In the genomic region with DNA sequence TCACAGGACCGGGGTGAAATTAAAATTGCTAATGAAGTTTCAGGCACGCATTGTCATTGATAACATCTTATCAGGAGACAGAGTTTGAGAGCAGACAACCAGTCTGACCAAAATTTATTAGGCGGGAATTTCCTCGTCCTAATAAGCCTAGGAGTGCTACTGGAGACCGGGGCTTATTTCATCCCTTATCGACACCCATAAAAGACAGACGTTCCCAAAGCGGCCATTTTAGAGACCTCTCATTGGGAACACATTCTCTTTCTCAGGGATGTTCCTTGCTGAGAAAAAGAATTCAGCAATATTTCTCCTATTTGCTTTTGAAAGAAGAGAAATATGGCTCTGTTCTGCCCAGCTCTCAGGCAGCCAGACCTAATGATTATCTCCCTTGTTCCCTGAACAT, we compare ENCODE assay signal across 1 cellular context.
TF ChIP-seq lines count a peak whose summit lies in the region.

No MANE protein-coding gene starts in this region.

TF ChIP-seq in HEK293, 187 proteins besides CTCF, POLR2A, EP300 and RAD21:
- TF ChIP-seq, protein P1, sequence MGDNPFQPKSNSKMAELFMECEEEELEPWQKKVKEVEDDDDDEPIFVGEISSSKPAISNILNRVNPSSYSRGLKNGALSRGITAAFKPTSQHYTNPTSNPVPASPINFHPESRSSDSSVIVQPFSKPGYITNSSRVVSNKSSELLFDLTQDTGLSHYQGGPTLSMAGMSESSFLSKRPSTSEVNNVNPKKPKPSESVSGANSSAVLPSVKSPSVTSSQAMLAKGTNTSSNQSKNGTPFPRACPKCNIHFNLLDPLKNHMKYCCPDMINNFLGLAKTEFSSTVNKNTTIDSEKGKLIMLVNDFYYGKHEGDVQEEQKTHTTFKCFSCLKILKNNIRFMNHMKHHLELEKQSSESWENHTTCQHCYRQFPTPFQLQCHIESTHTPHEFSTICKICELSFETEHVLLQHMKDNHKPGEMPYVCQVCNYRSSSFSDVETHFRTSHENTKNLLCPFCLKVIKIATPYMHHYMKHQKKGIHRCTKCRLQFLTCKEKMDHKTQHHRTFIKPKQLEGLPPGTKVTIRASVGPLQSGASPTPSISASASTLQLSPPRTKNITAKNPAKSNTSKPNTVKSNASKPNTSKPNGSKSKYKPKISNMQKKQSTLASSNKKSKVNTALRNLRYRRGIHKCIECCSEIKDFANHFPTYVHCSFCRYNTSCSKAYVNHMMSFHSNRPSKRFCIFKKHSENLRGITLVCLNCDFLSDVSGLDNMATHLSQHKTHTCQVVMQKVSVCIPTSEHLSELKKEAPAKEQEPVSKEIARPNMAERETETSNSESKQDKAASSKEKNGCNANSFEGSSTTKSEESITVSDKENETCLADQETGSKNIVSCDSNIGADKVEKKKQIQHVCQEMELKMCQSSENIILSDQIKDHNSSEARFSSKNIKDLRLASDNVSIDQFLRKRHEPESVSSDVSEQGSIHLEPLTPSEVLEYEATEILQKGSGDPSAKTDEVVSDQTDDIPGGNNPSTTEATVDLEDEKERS (tag by site-specific recombination; IDR thresholded peaks at IDR 0.05) = 0 out of 2 replicates have a peak, but pooled peaks have one; percentile 47
- peak; percentile 46 for TF ChIP-seq SETDB1 (IDR thresholded peaks at IDR 0.05; ENCODE audit: insufficient read length, low read length)
